ENCODE assay signal across 13 cellular contexts in the genomic region with DNA sequence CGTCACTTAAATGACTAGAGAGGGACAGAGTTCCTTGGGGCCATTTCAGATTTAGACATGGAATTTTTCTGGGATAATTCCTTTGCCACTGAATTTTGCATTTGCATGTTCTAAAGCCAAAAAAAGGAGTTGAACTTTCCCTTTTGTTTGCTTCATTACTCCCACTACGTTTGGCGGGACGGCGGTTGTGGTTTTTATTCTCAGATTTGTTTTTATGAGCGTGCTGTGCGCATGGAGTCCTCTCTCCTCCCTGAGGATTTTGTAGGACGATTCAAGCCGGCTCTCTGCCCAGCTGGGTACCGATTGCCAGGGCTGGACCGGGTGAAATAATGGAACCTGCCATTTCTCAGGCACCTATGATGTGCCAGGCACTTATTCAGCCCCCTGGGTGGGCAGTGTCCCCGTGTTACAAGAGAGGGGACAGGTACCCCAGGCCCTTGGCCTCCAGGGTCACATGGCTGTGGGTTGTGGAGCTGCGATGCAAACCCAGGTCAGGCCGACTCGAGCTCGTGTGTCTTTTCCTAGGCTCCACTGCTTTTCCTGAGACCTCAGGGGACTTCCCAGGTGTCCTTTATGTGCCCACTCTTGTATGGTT.
"Had no signal": no experiment of that assay in that cellular context is flagged by ENCODE, and none has a peak within 500 bp of the region (broad histone marks: within the 10 kb centered on the region; RNA-seq: fewer than 3 reads in every experiment).

No MANE protein-coding gene starts in this region.

- H3K4me3 Mint-ChIP-seq: activated naive CD8-positive, alpha-beta T cell; memory B cell; natural killer cell treated with Interleukin-12 subunit alpha and Interleukin-12 subunit beta and Interleukin-15 and Interleukin-18, amount 100 ng/mL, for 72 hours; stimulated activated naive B cell treated with anti-CD40 and anti-IgM and Interleukin-4, amounts not matched to agents 10 μg/mL and 1 μg/mL and 100 μg/mL, for 72 hours had no signal

- DNase-seq: activated CD4-positive, alpha-beta T cell treated with anti-CD3 and anti-CD28 coated beads, Interleukin-2, amount 50 U/mL, for 48 hours; body of pancreas; erythroblast; islet precursor cell; stimulated activated naive B cell treated with anti-CD40 and anti-IgM and Interleukin-4, amounts not matched to agents 10 μg/mL and 1 μg/mL and 100 μg/mL, for 72 hours; WERI-Rb-1 had no signal

- H3K36me3 ChIP-seq: thoracic aorta, WERI-Rb-1 had no signal

- H3K36me3 Mint-ChIP-seq: natural killer cell treated with Interleukin-12 subunit alpha and Interleukin-12 subunit beta and Interleukin-15 and Interleukin-18, amount 100 ng/mL, for 72 hours had no signal

- H3K27me3 Mint-ChIP-seq: activated naive CD8-positive, alpha-beta T cell; memory B cell; natural killer cell treated with Interleukin-12 subunit alpha and Interleukin-12 subunit beta and Interleukin-15 and Interleukin-18, amount 100 ng/mL, for 72 hours; stimulated activated naive B cell treated with anti-CD40 and anti-IgM and Interleukin-4, amounts not matched to agents 10 μg/mL and 1 μg/mL and 100 μg/mL, for 72 hours had no signal

- H3K9me3 ChIP-seq: body of pancreas, thoracic aorta had no signal

- H3K27ac Mint-ChIP-seq: activated naive CD8-positive, alpha-beta T cell; natural killer cell treated with Interleukin-12 subunit alpha and Interleukin-12 subunit beta and Interleukin-15 and Interleukin-18, amount 100 ng/mL, for 72 hours had no signal

- H3K27ac ChIP-seq: body of pancreas, thoracic aorta, WERI-Rb-1 had no signal

- FAIRE-seq: colon, frontal cortex had no signal

- ATAC-seq: body of pancreas; left lobe of liver; natural killer cell treated with Interleukin-12 subunit alpha and Interleukin-12 subunit beta and Interleukin-15 and Interleukin-18, amount 100 ng/mL, for 72 hours; stimulated activated naive B cell treated with anti-CD40 and anti-IgM and Interleukin-4, amounts not matched to agents 10 μg/mL and 1 μg/mL and 100 μg/mL, for 72 hours had no signal

- H3K9me3 Mint-ChIP-seq: memory B cell; natural killer cell treated with Interleukin-12 subunit alpha and Interleukin-12 subunit beta and Interleukin-15 and Interleukin-18, amount 100 ng/mL, for 72 hours had no signal

- H3K27me3 ChIP-seq: body of pancreas had no signal

- H3K4me3 ChIP-seq: body of pancreas, thoracic aorta had no signal
